ENCODE assay signal across 19 cellular contexts in genomic region chr7:1267016-1267900, GRCh38. TPM values are rescaled to one million over a fixed set of nuclear protein-coding genes. Genes with fewer than 3 reads are reported as not detected.
A peak's percentile ranks its signal among the peaks of the same experiment; 100 is the strongest.
DNase-seq lines count a peak whose midpoint lies in the region; ATAC-seq, FAIRE-seq and TF ChIP-seq lines count a peak whose summit lies in the region.
"Had no signal": no experiment of that assay in that cellular context is flagged by ENCODE, and none has a peak within 500 bp of the region (broad histone marks: within the 10 kb centered on the region; RNA-seq: fewer than 3 reads in every experiment).

No MANE protein-coding gene starts in this region.

- H3K4me3 ChIP-seq in right lobe of liver (no peak overlapping the region), HepG2 (replicated peaks in 1 of 3; ENCODE audit: insufficient read depth in 1 of 3, low read depth in 2 of 3, low read length in 3 of 3) (no peak overlapping the region), lower lobe of right lung (no peak overlapping the region), tibial artery (no peak overlapping the region)
- H3K4me3 ChIP-seq: BLaER1 had no signal

- no peak for TF ChIP-seq RAD21 in HepG2 (CRISPR knock-in tag; IDR thresholded peaks at IDR 0.05)

- no peaks in the 10 kb centered on the region for H3K4me1 ChIP-seq in right lobe of liver
- H3K4me1 ChIP-seq in HepG2 (ENCODE audit: insufficient read depth, low read length), result no peaks in the 10 kb centered on the region
- no peaks in the 10 kb centered on the region for H3K4me1 ChIP-seq in lower lobe of right lung
- H3K4me1 ChIP-seq in tibial artery, result no peaks in the 10 kb centered on the region

- H3K27ac ChIP-seq in right lobe of liver (no peak overlapping the region), HepG2 (ENCODE audit: extremely low read length, insufficient read depth, low read length) (no peak overlapping the region), lower lobe of right lung (no peak overlapping the region), tibial artery (no peak overlapping the region)
- H3K27ac ChIP-seq: BLaER1 had no signal

- TF ChIP-seq CTCF in right lobe of liver (IDR thresholded peaks at IDR 0.05) (no peak), HepG2 (CRISPR knock-in tag; IDR thresholded peaks at IDR 0.05) (no peak), lower lobe of right lung (IDR thresholded peaks at IDR 0.05) (no peak), tibial artery (IDR thresholded peaks at IDR 0.05) (no peak)

- H3K36me3 ChIP-seq in right lobe of liver, result no peaks in the 10 kb centered on the region
- H3K36me3 ChIP-seq in HepG2 (replicated peaks in 1 of 2; ENCODE audit: control insufficient read depth in 1 of 2, insufficient read depth in 2 of 2, low read length in 2 of 2), result no peaks in the 10 kb centered on the region
- no peaks in the 10 kb centered on the region for H3K36me3 ChIP-seq in lower lobe of right lung
- H3K36me3 ChIP-seq in tibial artery, result no peaks in the 10 kb centered on the region
- H3K36me3 ChIP-seq: BLaER1 had no signal

- H3K79me2 ChIP-seq in HepG2 (ENCODE audit: insufficient read depth, low read length), result no peaks in the 10 kb centered on the region

- H3K27me3 ChIP-seq in right lobe of liver (no peaks in the 10 kb centered on the region), HepG2 (ENCODE audit: control insufficient read depth in 1 of 2, insufficient read depth in 2 of 2, low read length in 2 of 2) (peaks cover 16 to 81% of the 10 kb centered on the region in 2 experiments; a peak in 4 of 5 replicates), lower lobe of right lung (ENCODE audit: low read depth) (peaks cover 66% of the 10 kb centered on the region), tibial artery (peaks cover 0 to 84% of the 10 kb centered on the region in 2 donors)

- TF ChIP-seq EP300 in HepG2 (IDR thresholded peaks at IDR 0.05; ENCODE audit: low read depth in 2 of 2, low read length in 2 of 2) (no peak), HepG2 (CRISPR knock-in tag; IDR thresholded peaks at IDR 0.05; ENCODE audit: borderline replicate concordance) (no peak)

- WGBS in right lobe of liver (ENCODE audit: insufficient coverage, low coverage, low lambda C conversion rate, missing lambda C conversion rate), result 20% methylated on average over 1 of the region's 31 CpGs
- WGBS in HepG2 (ENCODE audit: low lambda C conversion rate), result 11% methylated on average over 24 of the region's 31 CpGs

- FAIRE-seq in HepG2 (lab: Jason Lieb, UNC), result no peak

- H3K9me3 ChIP-seq in right lobe of liver (no peaks in the 10 kb centered on the region), HepG2 (ENCODE audit: low read length) (no peaks in the 10 kb centered on the region; the same call in 1 of the 2 replicates), lower lobe of right lung (no peaks in the 10 kb centered on the region), tibial artery (no peaks in the 10 kb centered on the region)

- intact Hi-C loops in Right ventricle myocardium inferior (cut with DNase I), result no loop called here
- intact Hi-C loops in cardiac septum (cut with DNase I), result no loop called here
- intact Hi-C loops in right lobe of liver (cut with DNase I), result no loop called here
- intact Hi-C loops in HepG2 (cut with micrococcal nuclease; ENCODE audit: unreplicated experiment), result no loop called here
- intact Hi-C loops in lower lobe of right lung (cut with DNase I), result no loop called here
- intact Hi-C loops in tibial artery (cut with DNase I; ENCODE audit: low total_unique reads), result no loop called here

- H3K4me2 ChIP-seq in HepG2 (ENCODE audit: low read depth, low read length), result no peak overlapping the region
- H3K4me2 ChIP-seq: BLaER1 had no signal

- in situ Hi-C loops in HepG2 (cut with HindIII; ENCODE audit: extremely low pct_ligation_motif_present, low pct_unique_long_range_greater_than_20kb), result no loop called here
- in situ Hi-C loops in G401 (cut with HindIII; ENCODE audit: low sequenced_read_pairs), result no loop called here

- POLR2A ChIA-PET in HepG2 (lab: Yijun Ruan, JAX), result no interaction called here

- TF ChIP-seq POLR2A in right lobe of liver (IDR thresholded peaks at IDR 0.05) (no peak), HepG2 (IDR thresholded peaks at IDR 0.05; ENCODE audit: insufficient read depth in 1 of 2, low read depth in 2 of 2, low read length in 2 of 2) (no peak)

- ATAC-seq in Right ventricle myocardium inferior, result no peak
- ATAC-seq in right lobe of liver, result no peak
- no peak for ATAC-seq in HepG2
- ATAC-seq in lower lobe of right lung, result no peak

- no peak overlapping the region for H2AFZ ChIP-seq in HepG2 (ENCODE audit: low read length)

- CTCF ChIA-PET in HepG2 (lab: Yijun Ruan, JAX; ENCODE audit: low intra/inter-chr PET ratio, low total read pairs), result no interaction called here

- no TSS peak for BruUV-seq in HepG2 (replicated peaks; lab: Mats Ljungman, UMichigan)

- H4K20me1 ChIP-seq in HepG2 (ENCODE audit: insufficient read depth, low read length), result no peaks in the 10 kb centered on the region
- H4K20me1 ChIP-seq: BLaER1 had no signal

- H3K9ac ChIP-seq in HepG2 (ENCODE audit: insufficient read depth, low read depth, low read length), result no peak overlapping the region
- H3K9ac ChIP-seq: BLaER1 had no signal

- DNase-seq in Right ventricle myocardium inferior (ENCODE audit: missing footprints), result peak; percentile 58
- DNase-seq in cardiac septum (ENCODE audit: low spot score), result no peak
- DNase-seq in right lobe of liver, result peak in 2 of 3 donors; percentile 13 to 47
- DNase-seq in HepG2 (ENCODE audit: low spot score), result no peak
- DNase-seq in lower lobe of right lung, result peak; percentile 44
- DNase-seq in NCI-H526 treated with DMSO at 0.1 percent for 48 hours (lab: John Stamatoyannopoulos, UW), result no peak
- DNase-seq in tibial artery, result no peak
- no peak for DNase-seq in G401 (ENCODE audit: low spot score)
- DNase-seq: 8988T; CD4-positive, alpha-beta memory T cell; DMS153; DMS79; GF-D8; GOT3; H9 had no signal

TF ChIP-seq in HepG2, 621 proteins besides CTCF, POLR2A, EP300 and RAD21:
- TF ChIP-seq NCOA1 (CRISPR knock-in tag; IDR thresholded peaks at IDR 0.05) (no peak), EEA1 (CRISPR knock-in tag; IDR thresholded peaks at IDR 0.05; ENCODE audit: borderline replicate concordance) (no peak)
TF ChIP-seq in HepG2: peak in this region for 0.

RNA-seq across cellular contexts. Expression of gene UNCX, which starts 34.6 kb away (rescaled TPM):
- total RNA-seq in Right ventricle myocardium inferior (not detected), cardiac septum (not detected), right lobe of liver (not detected), HepG2 (2016; rRNA removed; fragmentation: Illumina TruSeq; extraction: Trizol) (not detected in 2 replicates), lower lobe of right lung (not detected)
- total RNA-seq in HepG2 (2016; cell fraction: cytosol; rRNA removed; fragmentation: Illumina TruSeq; extraction: Trizol; ENCODE audit: low read depth), result not detected in 2 replicates
- not detected in 2 replicates for total RNA-seq in HepG2 (2016; cell fraction: insoluble cytoplasmic fraction; rRNA removed; fragmentation: Illumina TruSeq; extraction: Trizol)
- total RNA-seq in HepG2 (2016; cell fraction: membrane; rRNA removed; fragmentation: Illumina TruSeq; extraction: Trizol), result not detected in 2 replicates
- not detected in 2 replicates for total RNA-seq in HepG2 (2016; cell fraction: nucleus; rRNA removed; fragmentation: Illumina TruSeq; extraction: Trizol)
- polyA plus RNA-seq in HepG2 (2011; rRNA removed), result not detected in 2 replicates
- not detected in 2 replicates for polyA plus RNA-seq in HepG2 (2011; cell fraction: cytosol; rRNA removed)
- not detected in 2 replicates for polyA plus RNA-seq in HepG2 (2011; cell fraction: nucleus; rRNA removed)
- not detected in 2 replicates for polyA plus RNA-seq in HepG2 (2012)
- polyA plus RNA-seq in HepG2 (2016; cell fraction: cytosol; fragmentation: Illumina TruSeq; extraction: Trizol; ENCODE audit: low read depth), result not detected in 2 replicates
- polyA plus RNA-seq in HepG2 (2016; cell fraction: insoluble cytoplasmic fraction; fragmentation: Illumina TruSeq; extraction: Trizol; ENCODE audit: low read depth), result not detected in 2 replicates
- polyA plus RNA-seq in HepG2 (2016; cell fraction: membrane; fragmentation: Illumina TruSeq; extraction: Trizol; ENCODE audit: low read depth), result not detected in 2 replicates
- polyA plus RNA-seq in HepG2 (2016; cell fraction: nucleus; fragmentation: Illumina TruSeq; extraction: Trizol; ENCODE audit: insufficient read depth, low read depth), result not detected in 2 replicates
- not detected in 2 replicates for polyA minus RNA-seq in HepG2 (2011; rRNA and poly(A)+ RNA removed; ENCODE audit: low replicate concordance)
- not detected in 2 replicates for polyA minus RNA-seq in HepG2 (2011; cell fraction: cytosol; rRNA and poly(A)+ RNA removed)
- not detected in 2 replicates for polyA minus RNA-seq in HepG2 (2011; cell fraction: nucleus; rRNA and poly(A)+ RNA removed)
- total RNA-seq in G401 (2014; rRNA removed; shearing (Covaris generic)), result 0.10 and 0.25 TPM in 2 replicates
- total RNA-seq: CD4-positive, alpha-beta memory T cell; Daoy; H9 had no signal
- polyA plus RNA-seq: AG04450; CD14-positive monocyte; CD4-positive, alpha-beta memory T cell had no signal

Comparison
In these comparisons a context has a peak if more than half of its experiments do, and no peak if none do; other contexts are left out.
1. DNase-seq: peak in Right ventricle myocardium inferior (single experiment), right lobe of liver (2 of 3) and lower lobe of right lung (single experiment); none in cardiac septum (single experiment), HepG2 (single experiment), NCI-H526 treated with DMSO at 0.1 percent for 48 hours (single experiment), tibial artery (0 of 2) and G401 (single experiment).